Comparison of ENCODE assay signal across 18 cellular contexts in genomic region chr4:111501946-111502345, GRCh38.
"Had no signal": no experiment of that assay in that cellular context is flagged by ENCODE, and none has a peak within 500 bp of the region (broad histone marks: within the 10 kb centered on the region; RNA-seq: fewer than 3 reads in every experiment).

No MANE protein-coding gene starts in this region.

- H3K27me3 Mint-ChIP-seq: activated naive CD4-positive, alpha-beta T cell treated with anti-CD3 and anti-CD28 coated beads, Interleukin-2, amount 50 U/mL, for 24 hours; naive thymus-derived CD8-positive, alpha-beta T cell; stimulated activated naive CD8-positive, alpha-beta T cell treated with anti-CD3 and anti-CD28 coated beads, Interleukin-15, Interleukin-2, amounts not matched to agents 100 ng/mL and 50 ng/mL, for 24 hours had no signal

- H3K9me3 ChIP-seq: left ventricle myocardium inferior, tibial nerve had no signal

- H3K36me3 ChIP-seq: left ventricle myocardium inferior, tibial nerve had no signal

- H3K4me1 Mint-ChIP-seq: activated naive CD4-positive, alpha-beta T cell treated with anti-CD3 and anti-CD28 coated beads, Interleukin-2, amount 50 U/mL, for 24 hours; naive thymus-derived CD8-positive, alpha-beta T cell had no signal

- H3K4me3 ChIP-seq: hepatocyte, left ventricle myocardium inferior, tibial nerve had no signal

- H3K27me3 ChIP-seq: foreskin keratinocyte, hepatocyte, tibial nerve had no signal

- H3K36me3 Mint-ChIP-seq: activated naive CD4-positive, alpha-beta T cell treated with anti-CD3 and anti-CD28 coated beads, Interleukin-2, amount 50 U/mL, for 24 hours; naive thymus-derived CD8-positive, alpha-beta T cell had no signal

- DNase-seq: activated CD4-positive, alpha-beta T cell treated with anti-CD3 and anti-CD28 coated beads for 1 hour; activated CD4-positive, alpha-beta T cell treated with anti-CD3 and anti-CD28 coated beads, Interleukin-2, amount 50 U/mL, for 1 hour; activated gamma-delta T cell treated with Interleukin-2 at 50 U/mL for 16 hours; activated T-cell treated with anti-CD3 and anti-CD28 coated beads, Interleukin-2, amount 50 U/mL, for 1 hour; aorta; central memory CD4-positive, alpha-beta T cell; dermis blood vessel endothelial cell; effector CD8-positive, alpha-beta T cell; erythroblast; foreskin keratinocyte; left ventricle myocardium inferior; naive thymus-derived CD8-positive, alpha-beta T cell; stimulated activated CD4-positive, alpha-beta T cell treated with anti-CD3 and anti-CD28 coated beads, Interleukin-4, amount 100 ng/mL, for 24 hours had no signal

- H3K4me3 Mint-ChIP-seq: activated naive CD4-positive, alpha-beta T cell treated with anti-CD3 and anti-CD28 coated beads, Interleukin-2, amount 50 U/mL, for 24 hours; naive thymus-derived CD8-positive, alpha-beta T cell; stimulated activated naive CD8-positive, alpha-beta T cell treated with anti-CD3 and anti-CD28 coated beads, Interleukin-15, Interleukin-2, amounts not matched to agents 100 ng/mL and 50 ng/mL, for 24 hours had no signal

- ATAC-seq: foreskin keratinocyte; naive thymus-derived CD8-positive, alpha-beta T cell; sciatic nerve had no signal

- H3K27ac ChIP-seq: foreskin keratinocyte, hepatocyte, left ventricle myocardium inferior, tibial nerve had no signal

- H3K4me1 ChIP-seq: foreskin keratinocyte, left ventricle myocardium inferior, tibial nerve had no signal

- H3K27ac Mint-ChIP-seq: activated naive CD4-positive, alpha-beta T cell treated with anti-CD3 and anti-CD28 coated beads, Interleukin-2, amount 50 U/mL, for 24 hours; naive thymus-derived CD8-positive, alpha-beta T cell; stimulated activated naive CD8-positive, alpha-beta T cell treated with anti-CD3 and anti-CD28 coated beads, Interleukin-15, Interleukin-2, amounts not matched to agents 100 ng/mL and 50 ng/mL, for 24 hours had no signal

- H3K9me3 Mint-ChIP-seq: activated naive CD4-positive, alpha-beta T cell treated with anti-CD3 and anti-CD28 coated beads, Interleukin-2, amount 50 U/mL, for 24 hours had no signal
